Comparison of ENCODE assay signal across 2 cellular contexts in the genomic region with DNA sequence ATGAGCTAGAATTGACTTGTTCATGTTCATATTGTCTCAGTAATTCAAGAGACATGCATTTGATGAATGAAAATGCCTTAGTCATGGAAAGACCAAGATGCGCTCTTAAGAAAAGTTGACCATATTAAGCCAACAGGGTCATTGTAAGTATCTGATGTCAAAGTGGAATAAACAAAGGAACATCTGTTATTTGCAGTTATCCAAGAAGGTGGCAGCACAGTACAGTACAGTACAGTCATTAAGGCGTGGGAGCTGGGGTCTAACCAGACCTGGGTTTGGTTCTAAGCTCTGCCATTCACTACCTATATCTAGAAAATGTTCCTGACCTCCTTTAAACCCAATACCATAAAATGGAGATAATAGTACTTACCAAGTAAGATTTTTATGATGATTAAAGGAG.
TF ChIP-seq lines count a peak whose summit lies in the region.

No MANE protein-coding gene starts in this region.

TF ChIP-seq in SK-N-SH, 30 proteins besides CTCF, POLR2A, EP300 and RAD21:
- no peak for TF ChIP-seq SMC3 (IDR thresholded peaks at IDR 0.05; ENCODE audit: low read depth, low read length)
- no peak for TF ChIP-seq POLR2AphosphoS5 (IDR thresholded peaks at IDR 0.05; ENCODE audit: low read depth, low read length)
- TF ChIP-seq TAF1 (IDR thresholded peaks at IDR 0.05; ENCODE audit: borderline replicate concordance, low read depth, low read length), result no peak
- no peak for TF ChIP-seq YY1 (IDR thresholded peaks at IDR 0.05; ENCODE audit: low read depth)
- no peak for TF ChIP-seq RFX5 (IDR thresholded peaks at IDR 0.05; ENCODE audit: low read length)
- TF ChIP-seq GATA2 (CRISPR knock-in tag; IDR thresholded peaks at IDR 0.05), result no peak
- TF ChIP-seq, protein P1, sequence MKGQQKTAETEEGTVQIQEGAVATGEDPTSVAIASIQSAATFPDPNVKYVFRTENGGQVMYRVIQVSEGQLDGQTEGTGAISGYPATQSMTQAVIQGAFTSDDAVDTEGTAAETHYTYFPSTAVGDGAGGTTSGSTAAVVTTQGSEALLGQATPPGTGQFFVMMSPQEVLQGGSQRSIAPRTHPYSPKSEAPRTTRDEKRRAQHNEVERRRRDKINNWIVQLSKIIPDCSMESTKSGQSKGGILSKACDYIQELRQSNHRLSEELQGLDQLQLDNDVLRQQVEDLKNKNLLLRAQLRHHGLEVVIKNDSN (IDR thresholded peaks at IDR 0.05; ENCODE audit: borderline replicate concordance, low read depth), result no peak

TF ChIP-seq in SK-N-SH treated with all-trans-retinoic acid at 6 μM for 48 hours, 23 proteins besides CTCF, POLR2A, EP300 and RAD21:
- TF ChIP-seq, protein P2, sequence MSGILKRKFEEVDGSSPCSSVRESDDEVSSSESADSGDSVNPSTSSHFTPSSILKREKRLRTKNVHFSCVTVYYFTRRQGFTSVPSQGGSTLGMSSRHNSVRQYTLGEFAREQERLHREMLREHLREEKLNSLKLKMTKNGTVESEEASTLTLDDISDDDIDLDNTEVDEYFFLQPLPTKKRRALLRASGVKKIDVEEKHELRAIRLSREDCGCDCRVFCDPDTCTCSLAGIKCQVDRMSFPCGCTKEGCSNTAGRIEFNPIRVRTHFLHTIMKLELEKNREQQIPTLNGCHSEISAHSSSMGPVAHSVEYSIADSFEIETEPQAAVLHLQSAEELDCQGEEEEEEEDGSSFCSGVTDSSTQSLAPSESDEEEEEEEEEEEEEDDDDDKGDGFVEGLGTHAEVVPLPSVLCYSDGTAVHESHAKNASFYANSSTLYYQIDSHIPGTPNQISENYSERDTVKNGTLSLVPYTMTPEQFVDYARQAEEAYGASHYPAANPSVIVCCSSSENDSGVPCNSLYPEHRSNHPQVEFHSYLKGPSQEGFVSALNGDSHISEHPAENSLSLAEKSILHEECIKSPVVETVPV (CRISPR knock-in tag; IDR thresholded peaks at IDR 0.05), result no peak
- TF ChIP-seq ESRRG (CRISPR knock-in tag; IDR thresholded peaks at IDR 0.05), result no peak
- TF ChIP-seq ZNF565 (CRISPR knock-in tag; conservative IDR thresholded peaks at IDR 0.05; ENCODE audit: low read depth), result no peak
- no peak for TF ChIP-seq ARNTL (CRISPR knock-in tag; IDR thresholded peaks at IDR 0.05; ENCODE audit: borderline replicate concordance, low read depth)
- TF ChIP-seq ZC3H10 (CRISPR knock-in tag; IDR thresholded peaks at IDR 0.05), result no peak
- TF ChIP-seq, protein P3, sequence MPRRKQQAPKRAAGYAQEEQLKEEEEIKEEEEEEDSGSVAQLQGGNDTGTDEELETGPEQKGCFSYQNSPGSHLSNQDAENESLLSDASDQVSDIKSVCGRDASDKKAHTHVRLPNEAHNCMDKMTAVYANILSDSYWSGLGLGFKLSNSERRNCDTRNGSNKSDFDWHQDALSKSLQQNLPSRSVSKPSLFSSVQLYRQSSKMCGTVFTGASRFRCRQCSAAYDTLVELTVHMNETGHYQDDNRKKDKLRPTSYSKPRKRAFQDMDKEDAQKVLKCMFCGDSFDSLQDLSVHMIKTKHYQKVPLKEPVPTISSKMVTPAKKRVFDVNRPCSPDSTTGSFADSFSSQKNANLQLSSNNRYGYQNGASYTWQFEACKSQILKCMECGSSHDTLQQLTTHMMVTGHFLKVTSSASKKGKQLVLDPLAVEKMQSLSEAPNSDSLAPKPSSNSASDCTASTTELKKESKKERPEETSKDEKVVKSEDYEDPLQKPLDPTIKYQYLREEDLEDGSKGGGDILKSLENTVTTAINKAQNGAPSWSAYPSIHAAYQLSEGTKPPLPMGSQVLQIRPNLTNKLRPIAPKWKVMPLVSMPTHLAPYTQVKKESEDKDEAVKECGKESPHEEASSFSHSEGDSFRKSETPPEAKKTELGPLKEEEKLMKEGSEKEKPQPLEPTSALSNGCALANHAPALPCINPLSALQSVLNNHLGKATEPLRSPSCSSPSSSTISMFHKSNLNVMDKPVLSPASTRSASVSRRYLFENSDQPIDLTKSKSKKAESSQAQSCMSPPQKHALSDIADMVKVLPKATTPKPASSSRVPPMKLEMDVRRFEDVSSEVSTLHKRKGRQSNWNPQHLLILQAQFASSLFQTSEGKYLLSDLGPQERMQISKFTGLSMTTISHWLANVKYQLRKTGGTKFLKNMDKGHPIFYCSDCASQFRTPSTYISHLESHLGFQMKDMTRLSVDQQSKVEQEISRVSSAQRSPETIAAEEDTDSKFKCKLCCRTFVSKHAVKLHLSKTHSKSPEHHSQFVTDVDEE (CRISPR knock-in tag; IDR thresholded peaks at IDR 0.05), result no peak
- TF ChIP-seq ISL1 (CRISPR knock-in tag; IDR thresholded peaks at IDR 0.05), result no peak
- no peak for TF ChIP-seq ZFP30 (CRISPR knock-in tag; IDR thresholded peaks at IDR 0.05)
- TF ChIP-seq, protein P4, sequence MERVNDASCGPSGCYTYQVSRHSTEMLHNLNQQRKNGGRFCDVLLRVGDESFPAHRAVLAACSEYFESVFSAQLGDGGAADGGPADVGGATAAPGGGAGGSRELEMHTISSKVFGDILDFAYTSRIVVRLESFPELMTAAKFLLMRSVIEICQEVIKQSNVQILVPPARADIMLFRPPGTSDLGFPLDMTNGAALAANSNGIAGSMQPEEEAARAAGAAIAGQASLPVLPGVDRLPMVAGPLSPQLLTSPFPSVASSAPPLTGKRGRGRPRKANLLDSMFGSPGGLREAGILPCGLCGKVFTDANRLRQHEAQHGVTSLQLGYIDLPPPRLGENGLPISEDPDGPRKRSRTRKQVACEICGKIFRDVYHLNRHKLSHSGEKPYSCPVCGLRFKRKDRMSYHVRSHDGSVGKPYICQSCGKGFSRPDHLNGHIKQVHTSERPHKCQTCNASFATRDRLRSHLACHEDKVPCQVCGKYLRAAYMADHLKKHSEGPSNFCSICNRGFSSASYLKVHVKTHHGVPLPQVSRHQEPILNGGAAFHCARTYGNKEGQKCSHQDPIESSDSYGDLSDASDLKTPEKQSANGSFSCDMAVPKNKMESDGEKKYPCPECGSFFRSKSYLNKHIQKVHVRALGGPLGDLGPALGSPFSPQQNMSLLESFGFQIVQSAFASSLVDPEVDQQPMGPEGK (CRISPR knock-in tag; IDR thresholded peaks at IDR 0.05; ENCODE audit: borderline replicate concordance), result no peak
- TF ChIP-seq ZNF70 (CRISPR knock-in tag; IDR thresholded peaks at IDR 0.05), result no peak
- TF ChIP-seq OSR1 (CRISPR knock-in tag; IDR thresholded peaks at IDR 0.05), result no peak
- TF ChIP-seq SNAI2 (CRISPR knock-in tag; IDR thresholded peaks at IDR 0.05), result no peak
- TF ChIP-seq BACH2 (CRISPR knock-in tag; IDR thresholded peaks at IDR 0.05; ENCODE audit: borderline replicate concordance), result no peak
- TF ChIP-seq, protein P5, sequence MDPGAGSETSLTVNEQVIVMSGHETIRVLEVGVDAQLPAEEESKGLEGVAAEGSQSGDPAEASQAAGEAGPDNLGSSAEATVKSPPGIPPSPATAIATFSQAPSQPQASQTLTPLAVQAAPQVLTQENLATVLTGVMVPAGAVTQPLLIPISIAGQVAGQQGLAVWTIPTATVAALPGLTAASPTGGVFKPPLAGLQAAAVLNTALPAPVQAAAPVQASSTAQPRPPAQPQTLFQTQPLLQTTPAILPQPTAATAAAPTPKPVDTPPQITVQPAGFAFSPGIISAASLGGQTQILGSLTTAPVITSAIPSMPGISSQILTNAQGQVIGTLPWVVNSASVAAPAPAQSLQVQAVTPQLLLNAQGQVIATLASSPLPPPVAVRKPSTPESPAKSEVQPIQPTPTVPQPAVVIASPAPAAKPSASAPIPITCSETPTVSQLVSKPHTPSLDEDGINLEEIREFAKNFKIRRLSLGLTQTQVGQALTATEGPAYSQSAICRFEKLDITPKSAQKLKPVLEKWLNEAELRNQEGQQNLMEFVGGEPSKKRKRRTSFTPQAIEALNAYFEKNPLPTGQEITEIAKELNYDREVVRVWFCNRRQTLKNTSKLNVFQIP (CRISPR knock-in tag; IDR thresholded peaks at IDR 0.05; ENCODE audit: borderline replicate concordance, low read depth), result no peak
- no peak for TF ChIP-seq ZNF8 (CRISPR knock-in tag; IDR thresholded peaks at IDR 0.05)
- TF ChIP-seq CSDC2 (CRISPR knock-in tag; IDR thresholded peaks at IDR 0.05), result no peak
- TF ChIP-seq, protein P6, sequence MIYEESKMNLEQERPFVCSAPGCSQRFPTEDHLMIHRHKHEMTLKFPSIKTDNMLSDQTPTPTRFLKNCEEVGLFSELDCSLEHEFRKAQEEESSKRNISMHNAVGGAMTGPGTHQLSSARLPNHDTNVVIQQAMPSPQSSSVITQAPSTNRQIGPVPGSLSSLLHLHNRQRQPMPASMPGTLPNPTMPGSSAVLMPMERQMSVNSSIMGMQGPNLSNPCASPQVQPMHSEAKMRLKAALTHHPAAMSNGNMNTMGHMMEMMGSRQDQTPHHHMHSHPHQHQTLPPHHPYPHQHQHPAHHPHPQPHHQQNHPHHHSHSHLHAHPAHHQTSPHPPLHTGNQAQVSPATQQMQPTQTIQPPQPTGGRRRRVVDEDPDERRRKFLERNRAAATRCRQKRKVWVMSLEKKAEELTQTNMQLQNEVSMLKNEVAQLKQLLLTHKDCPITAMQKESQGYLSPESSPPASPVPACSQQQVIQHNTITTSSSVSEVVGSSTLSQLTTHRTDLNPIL (CRISPR knock-in tag; IDR thresholded peaks at IDR 0.05; ENCODE audit: low read depth), result no peak
- TF ChIP-seq TCF4 (CRISPR knock-in tag; IDR thresholded peaks at IDR 0.05; ENCODE audit: borderline replicate concordance), result no peak
- TF ChIP-seq GLIS3 (CRISPR knock-in tag; IDR thresholded peaks at IDR 0.05), result no peak
